In the genomic region with DNA sequence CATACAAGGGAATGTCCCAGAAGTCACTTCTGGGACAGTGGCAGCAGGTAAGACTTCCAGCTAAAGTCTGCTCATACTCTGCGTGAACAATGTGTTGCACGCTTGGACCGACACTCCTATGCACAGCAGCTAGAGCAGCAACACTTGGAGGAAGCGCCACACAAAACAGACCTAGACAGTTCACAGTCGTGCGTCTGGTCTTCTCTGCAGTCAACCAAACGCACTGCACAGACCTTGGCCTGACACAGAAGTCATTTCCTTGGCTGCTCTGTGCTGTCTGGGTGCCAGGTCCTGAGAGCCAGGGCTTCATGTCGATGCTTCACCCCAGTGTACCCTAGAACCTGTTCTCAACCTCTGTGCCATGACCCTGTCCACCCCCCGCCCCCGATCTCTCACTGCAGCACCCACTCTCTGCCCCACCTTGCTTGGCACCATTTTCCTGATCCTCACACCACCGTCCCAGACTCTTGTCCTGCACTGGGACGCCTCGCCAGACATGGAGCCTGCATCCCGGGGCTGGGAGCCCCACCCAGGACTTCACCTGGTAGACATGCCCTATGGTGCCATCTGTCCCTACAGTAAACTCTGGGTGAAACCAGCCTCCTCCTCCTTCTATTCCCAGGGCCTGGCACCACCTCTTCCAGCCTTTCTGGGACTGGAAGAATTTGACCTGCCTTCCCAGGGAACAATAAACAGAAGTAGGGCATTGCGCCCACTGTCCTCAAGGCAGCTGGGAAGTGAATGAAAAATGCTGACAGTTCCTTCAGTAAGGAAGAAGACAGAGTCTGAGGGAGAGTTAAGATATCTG, we compare ENCODE assay signal across 1 cellular context.
TF ChIP-seq lines count a peak whose summit lies in the region.

No MANE protein-coding gene starts in this region.

TF ChIP-seq in HepG2, 621 proteins besides CTCF, POLR2A, EP300 and RAD21:
- TF ChIP-seq ZNF737 (CRISPR knock-in tag; IDR thresholded peaks at IDR 0.05; ENCODE audit: borderline replicate concordance): no peak
